9 cellular contexts compared by ENCODE assay signal in genomic region chrX:107729558-107730297, GRCh38. TPM values are rescaled to one million over a fixed set of nuclear protein-coding genes. Genes with fewer than 3 reads are reported as not detected.
DNase-seq lines count a peak whose midpoint lies in the region; ATAC-seq and TF ChIP-seq lines count a peak whose summit lies in the region.
"Had no signal": no experiment of that assay in that cellular context is flagged by ENCODE, and none has a peak within 500 bp of the region (broad histone marks: within the 10 kb centered on the region; RNA-seq: fewer than 3 reads in every experiment).

No MANE protein-coding gene starts in this region.

- no peak overlapping the region for H2AFZ ChIP-seq in Karpas-422 (ENCODE audit: low read length)

- H3K4me3 ChIP-seq in astrocyte of the spinal cord (ENCODE audit: low read depth, low read length) (no peak overlapping the region), prostate gland (no peak overlapping the region), Karpas-422 (ENCODE audit: low read length) (no peak overlapping the region)
- H3K4me3 ChIP-seq: HAP-1 had no signal

- 51% methylated on average over 6 of the region's 8 CpGs for WGBS in prostate gland

- H3K27me3 ChIP-seq in prostate gland (replicated peaks; ENCODE audit: insufficient read depth) (no peaks in the 10 kb centered on the region), Karpas-422 (ENCODE audit: low read length) (no peaks in the 10 kb centered on the region; the same call in 1 of the 2 replicates)

- TF ChIP-seq POLR2A in prostate gland (IDR thresholded peaks at IDR 0.05) = no peak

- H3K4me2 ChIP-seq in Karpas-422 (ENCODE audit: low read depth, low read length, poor library complexity, severe bottlenecking) = no peak overlapping the region

- no peaks in the 10 kb centered on the region for H3K36me3 ChIP-seq in prostate gland
- H3K36me3 ChIP-seq in Karpas-422 (ENCODE audit: insufficient read depth, low read length) = no peaks in the 10 kb centered on the region
- H3K36me3 ChIP-seq: HAP-1 had no signal

- H3K4me1 ChIP-seq in prostate gland (replicated peaks) (no peaks in the 10 kb centered on the region), Karpas-422 (ENCODE audit: low read length) (peaks cover 8% of the 10 kb centered on the region)

- H3K27ac ChIP-seq in prostate gland (peak overlapping the region; percentile 80 to 98), Karpas-422 (ENCODE audit: low read length) (no peak overlapping the region)

- H3K9me2 ChIP-seq in Karpas-422 (replicated peaks; ENCODE audit: insufficient read depth, low read length) = no peaks in the 10 kb centered on the region

- ATAC-seq in GM19025 (IDR thresholded peaks at IDR 0.05; ENCODE audit: low read depth, unreplicated experiment) (peak; percentile 89), HG02759 (IDR thresholded peaks at IDR 0.05; ENCODE audit: unreplicated experiment) (peak; percentile 91)

- TF ChIP-seq CTCF in astrocyte of the spinal cord (IDR thresholded peaks at IDR 0.05; ENCODE audit: low read depth, low read length) = peak; percentile 7
- peak in 1 of 4 experiments; percentile 35 for TF ChIP-seq CTCF in prostate gland (IDR thresholded peaks at IDR 0.05)

- H3K9me3 ChIP-seq in prostate gland (no peaks in the 10 kb centered on the region), Karpas-422 (ENCODE audit: low read length) (no peaks in the 10 kb centered on the region)
- H3K9me3 ChIP-seq: HAP-1 had no signal

- intact Hi-C loops in prostate gland (cut with DNase I) = no loop called here

- H3K79me2 ChIP-seq in Karpas-422 (ENCODE audit: low read length) = no peaks in the 10 kb centered on the region

- no peak overlapping the region for H3K9ac ChIP-seq in Karpas-422 (ENCODE audit: low read length)

- in situ Hi-C loops in astrocyte of the spinal cord (cut with HindIII; ENCODE audit: low sequenced_read_pairs) = no loop called here

- H4K20me1 ChIP-seq in Karpas-422 (ENCODE audit: insufficient read depth, low read depth, low read length) = no peaks in the 10 kb centered on the region

- no peak for DNase-seq in astrocyte of the spinal cord (ENCODE audit: low read depth, low spot score)
- peak; percentile 77 for DNase-seq in prostate gland (ENCODE audit: low spot score)
- DNase-seq in DMS153 (lab: John Stamatoyannopoulos, UW) = no peak
- DNase-seq in GM19238 (ENCODE audit: insufficient read length, low spot score) = no peak
- no peak for DNase-seq in dedifferentiated amniotic fluid mesenchymal stem cell (ENCODE audit: extremely low spot score)
- no peak for DNase-seq in Karpas-422

RNA-seq across cellular contexts. Expression of gene TSC22D3, which starts 45.9 kb away (rescaled TPM):
- total RNA-seq in prostate gland = 1,000 to 10,000 TPM in 1 of 2 donors, 100 to 1,000 TPM in 1; 480 to 1,164 TPM
- total RNA-seq in Karpas-422 (2014; rRNA removed; shearing (Covaris generic); ENCODE audit: low replicate concordance) = 266 and 270 TPM in 2 replicates

RNA-seq across cellular contexts. Expression of gene NCBP2L, which starts 47.8 kb away (rescaled TPM):
- total RNA-seq in prostate gland = 1 to 10 TPM in 1 of 2 donors, not detected in 1; 1.2 TPM
- not detected in 2 replicates for total RNA-seq in Karpas-422 (2014; rRNA removed; shearing (Covaris generic); ENCODE audit: low replicate concordance)
